ENCODE assay signal across 9 cellular contexts in the genomic region with DNA sequence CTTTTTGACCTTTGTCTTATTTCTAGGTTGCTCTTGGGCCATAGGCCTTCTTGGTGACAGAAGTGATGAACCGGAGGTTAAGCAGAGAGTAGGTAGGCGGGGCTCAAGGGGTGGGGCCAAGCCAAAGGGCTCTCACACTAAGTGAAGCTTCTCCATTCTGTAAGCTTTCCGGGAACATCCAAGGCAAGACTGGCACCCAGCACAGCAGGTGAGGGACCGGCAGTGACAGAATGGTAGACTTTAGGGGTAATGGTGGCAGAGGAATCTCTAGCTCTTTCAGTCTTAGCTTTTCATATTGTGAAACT. TPM values are rescaled to one million over a fixed set of nuclear protein-coding genes. Genes with fewer than 3 reads are reported as not detected.
DNase-seq lines count a peak whose midpoint lies in the region; ATAC-seq, FAIRE-seq and TF ChIP-seq lines count a peak whose summit lies in the region.
"Had no signal": no experiment of that assay in that cellular context is flagged by ENCODE, and none has a peak within 500 bp of the region (broad histone marks: within the 10 kb centered on the region; RNA-seq: fewer than 3 reads in every experiment).

A gene (plus strand): TSS at position 135 of the 305 bp plus-strand sequence. CDS start 2,049 bp downstream, outside the sequence.

- H3K9me3 ChIP-seq in CD4-positive, alpha-beta memory T cell (ENCODE audit: control insufficient read depth in 1 of 2, low read length in 2 of 2): no peaks in the 10 kb centered on the region
- H3K9me3 ChIP-seq in kidney (ENCODE audit: control insufficient read depth in 1 of 2, low read length in 2 of 2) (no peaks in the 10 kb centered on the region), testis (no peaks in the 10 kb centered on the region), ascending aorta (no peaks in the 10 kb centered on the region)

- intact Hi-C loops in CD4-positive, alpha-beta memory T cell (cut with micrococcal nuclease): loop anchor here (1.0 to 5.0 kb wide), 9 partner anchors 36 to 594 kb away; a partner anchor contains a TSS
- intact Hi-C loops in kidney (cut with DNase I) (loop anchor here (10.0 kb wide), 1 partner anchor 52 kb away; no protein-coding TSS in a partner anchor), testis (cut with DNase I; ENCODE audit: low total_unique reads) (no loop called here), ascending aorta (cut with DNase I) (loop anchor here (1.0 kb wide), 2 partner anchors 56 to 132 kb away; no protein-coding TSS in a partner anchor)

- peaks cover 25 to 55% (median 35%) of the 10 kb centered on the region in 4 donors for H3K4me1 Mint-ChIP-seq in CD4-positive, alpha-beta memory T cell
- peaks cover 45% of the 10 kb centered on the region for H3K4me1 Mint-ChIP-seq in activated T-cell treated with anti-CD3 and anti-CD28 coated beads, Interleukin-2, amount 50 U/mL, for 4 hours (ENCODE audit: low read depth)

- TF ChIP-seq POLR2A in testis (IDR thresholded peaks at IDR 0.05): no peak

- CTCF ChIA-PET in CD4-positive, alpha-beta memory T cell (lab: Charles Lee; ENCODE audit: partially characterized antibody): interaction anchor here (0.6 to 6.5 kb wide), 31 partner anchors 9 to 875 kb away, joined by 3 to 324 read pairs (median 6); a partner anchor contains a TSS

- DNase-seq in CD4-positive, alpha-beta memory T cell: peak; percentile 61 to 85 (median 65)
- DNase-seq in OCI-M1 (lab: John Stamatoyannopoulos, UW) (peak; percentile 90), kidney (peak; percentile 77), testis (no peak), ascending aorta (ENCODE audit: low spot score in 2 of 2) (no peak)
- DNase-seq in activated T-cell treated with anti-CD3 and anti-CD28 coated beads, Interleukin-2, amount 50 U/mL, for 4 hours: peak; percentile 65
- peak; percentile 56 to 60 for DNase-seq in stimulated activated CD8-positive, alpha-beta memory T cell treated with anti-CD3 and anti-CD28 coated beads, Interleukin-4, amount 100 ng/mL, for 1 hour (ENCODE audit: low read depth in 2 of 2, low spot score in 1 of 2)

- H3K4me3 ChIP-seq in CD4-positive, alpha-beta memory T cell (ENCODE audit: low read length in 2 of 2): peak within 1 kb of the TSS; percentile 82 to 98
- H3K4me3 ChIP-seq in kidney (ENCODE audit: low read length in 2 of 2) (peak within 1 kb of the TSS in 1 of 2 donors; percentile 47), testis (no peak within 1 kb of the TSS), ascending aorta (peak within 1 kb of the TSS in 1 of 2 donors; percentile 52)

- peak within 1 kb of the TSS; percentile 89 to 96 (median 94) for H3K27ac Mint-ChIP-seq in CD4-positive, alpha-beta memory T cell

- H3K27me3 ChIP-seq in CD4-positive, alpha-beta memory T cell (ENCODE audit: insufficient read depth, low read length): no peaks in the 10 kb centered on the region
- H3K27me3 ChIP-seq in testis (no peaks in the 10 kb centered on the region), ascending aorta (no peaks in the 10 kb centered on the region)

- ATAC-seq in GM21619 (IDR thresholded peaks at IDR 0.05; ENCODE audit: unreplicated experiment): peak; percentile 66
- ATAC-seq in activated T-cell treated with anti-CD3 and anti-CD28 coated beads, Interleukin-2, amount 50 U/mL, for 4 hours: peak; percentile 88 to 89

- H3K36me3 Mint-ChIP-seq in CD4-positive, alpha-beta memory T cell: peaks cover 27 to 34% of the 10 kb centered on the region in 2 donors
- peaks cover 21% of the 10 kb centered on the region for H3K36me3 Mint-ChIP-seq in activated T-cell treated with anti-CD3 and anti-CD28 coated beads, Interleukin-2, amount 50 U/mL, for 4 hours (ENCODE audit: insufficient read depth)

- FAIRE-seq in kidney (lab: Jason Lieb, UNC): no peak
- FAIRE-seq: endometrium had no signal

- POLR2A ChIA-PET in CD4-positive, alpha-beta memory T cell (lab: Charles Lee; ENCODE audit: partially characterized antibody): interaction anchor here (0.6 to 7.8 kb wide), 29 partner anchors 9 to 578 kb away, joined by 3 to 79 read pairs (median 6); a partner anchor contains a TSS

- peaks cover 11% of the 10 kb centered on the region for H3K36me3 ChIP-seq in CD4-positive, alpha-beta memory T cell (ENCODE audit: insufficient read depth, low read length)
- H3K36me3 ChIP-seq in kidney (ENCODE audit: control insufficient read depth in 1 of 2, insufficient read depth in 2 of 2, low read length in 2 of 2) (peaks cover 18 to 26% of the 10 kb centered on the region in 2 donors), testis (ENCODE audit: low read depth, missing control alignments) (no peaks in the 10 kb centered on the region), ascending aorta (peaks cover 30 to 39% of the 10 kb centered on the region in 2 donors)

- WGBS in testis, 2 donors: 68 to 77% methylated on average over 4 of the region's 4 CpGs

- no peak for TF ChIP-seq CTCF in kidney (IDR thresholded peaks at IDR 0.05; ENCODE audit: borderline replicate concordance, extremely low read depth, insufficient read depth)
- no peak for TF ChIP-seq CTCF in testis (IDR thresholded peaks at IDR 0.05)
- no peak for TF ChIP-seq CTCF in ascending aorta (IDR thresholded peaks at IDR 0.05)

- no peaks in the 10 kb centered on the region for H3K9me3 Mint-ChIP-seq in CD4-positive, alpha-beta memory T cell
- H3K9me3 Mint-ChIP-seq in activated T-cell treated with anti-CD3 and anti-CD28 coated beads, Interleukin-2, amount 50 U/mL, for 4 hours: no peaks in the 10 kb centered on the region

- H3K4me3 Mint-ChIP-seq in CD4-positive, alpha-beta memory T cell: peak within 1 kb of the TSS; percentile 98 to 100 (median 98)
- H3K4me3 Mint-ChIP-seq in activated T-cell treated with anti-CD3 and anti-CD28 coated beads, Interleukin-2, amount 50 U/mL, for 4 hours: peak within 1 kb of the TSS; percentile 99

- H3K9ac ChIP-seq in kidney (ENCODE audit: low read length in 2 of 2): peak within 1 kb of the TSS in 1 of 2 donors; percentile 34

- peaks cover 47% of the 10 kb centered on the region for H3K4me1 ChIP-seq in CD4-positive, alpha-beta memory T cell (ENCODE audit: insufficient read depth, low read length)
- H3K4me1 ChIP-seq in kidney (ENCODE audit: control insufficient read depth in 1 of 2, insufficient read depth in 1 of 2, low read depth in 1 of 2, low read length in 2 of 2) (no peaks in the 10 kb centered on the region), testis (peaks cover 4% of the 10 kb centered on the region), ascending aorta (peaks cover 0 to 8% of the 10 kb centered on the region in 2 donors)

- H3K27ac ChIP-seq in CD4-positive, alpha-beta memory T cell (ENCODE audit: low read depth, low read length): peak within 1 kb of the TSS; percentile 68
- H3K27ac ChIP-seq in kidney (ENCODE audit: low read depth in 2 of 2, low read length in 2 of 2): peak within 1 kb of the TSS in 1 of 2 donors; percentile 47
- peak within 1 kb of the TSS in 1 of 2 donors; percentile 39 for H3K27ac ChIP-seq in testis
- H3K27ac ChIP-seq in ascending aorta: no peak within 1 kb of the TSS

- H3K27me3 Mint-ChIP-seq in CD4-positive, alpha-beta memory T cell: no peaks in the 10 kb centered on the region
- H3K27me3 Mint-ChIP-seq in activated T-cell treated with anti-CD3 and anti-CD28 coated beads, Interleukin-2, amount 50 U/mL, for 4 hours (ENCODE audit: low read depth): no peaks in the 10 kb centered on the region

RNA-seq across cellular contexts. Expression of the gene that starts here (rescaled TPM):
- total RNA-seq in CD4-positive, alpha-beta memory T cell: 10 to 100 TPM; 45.9 to 49.7 TPM
- polyA plus RNA-seq in CD4-positive, alpha-beta memory T cell: 10 to 100 TPM; 10.8 to 42.3 TPM
- total RNA-seq in activated T-cell treated with anti-CD3 and anti-CD28 coated beads, Interleukin-2, amount 50 U/mL, for 4 hours: 10 to 100 TPM; 15.8 to 18.3 (median 18.2) TPM
- total RNA-seq in kidney: 6.3 TPM
- polyA plus RNA-seq in kidney (ENCODE audit: insufficient read depth, low read depth, low replicate concordance): 1.8 TPM
- under 1 TPM; 0.55 to 0.99 TPM for total RNA-seq in testis
- 2.1 TPM for polyA plus RNA-seq in testis (ENCODE audit: insufficient read depth, low read depth, low replicate concordance)
- total RNA-seq in ascending aorta: not detected

Comparison
In these comparisons a context has a peak if more than half of its experiments do, and no peak if none do; other contexts are left out.
1. DNase-seq: peak in CD4-positive, alpha-beta memory T cell (5 of 5), OCI-M1 (single experiment), activated T-cell treated with anti-CD3 and anti-CD28 coated beads, Interleukin-2, amount 50 U/mL, for 4 hours (single experiment), kidney (single experiment) and stimulated activated CD8-positive, alpha-beta memory T cell treated with anti-CD3 and anti-CD28 coated beads, Interleukin-4, amount 100 ng/mL, for 1 hour (2 of 2); none in testis (single experiment) and ascending aorta (0 of 2).
2. H3K4me3 ChIP-seq: peak in CD4-positive, alpha-beta memory T cell (2 of 2); none in testis (0 of 2).